ENCODE assay signal across 15 cellular contexts in genomic region chr11:94780432-94780831, GRCh38. TPM values are rescaled to one million over a fixed set of nuclear protein-coding genes. Genes with fewer than 3 reads are reported as not detected.
DNase-seq lines count a peak whose midpoint lies in the region; ATAC-seq, FAIRE-seq and TF ChIP-seq lines count a peak whose summit lies in the region.
"Had no signal": no experiment of that assay in that cellular context is flagged by ENCODE, and none has a peak within 500 bp of the region (broad histone marks: within the 10 kb centered on the region; RNA-seq: fewer than 3 reads in every experiment).

No MANE protein-coding gene starts in this region.

- peaks cover 12% of the 10 kb centered on the region for H4K20me1 ChIP-seq in K562 (replicated peaks; ENCODE audit: control insufficient read depth, insufficient read depth, low read length)

- H3K9me3 ChIP-seq in A673 (ENCODE audit: low read depth, low read length, poor library complexity, severe bottlenecking) (no peaks in the 10 kb centered on the region), K562 (replicated peaks; ENCODE audit: control insufficient read depth, insufficient read depth, low read depth, low read length) (no peaks in the 10 kb centered on the region), muscle layer of duodenum (ENCODE audit: control insufficient read depth in 1 of 2, low read length in 2 of 2) (no peaks in the 10 kb centered on the region)
- H3K9me3 ChIP-seq: adrenal gland had no signal

- no peaks in the 10 kb centered on the region for H3K36me3 ChIP-seq in A673 (ENCODE audit: insufficient read depth, low read length, poor library complexity, severe bottlenecking)
- H3K36me3 ChIP-seq in K562 (ENCODE audit: control insufficient read depth, insufficient read depth, low read length): no peaks in the 10 kb centered on the region
- H3K36me3 ChIP-seq in muscle layer of duodenum (ENCODE audit: control insufficient read depth in 1 of 2, insufficient read depth in 2 of 2, low read length in 2 of 2): peaks cover 0 to 5% of the 10 kb centered on the region in 2 donors
- H3K36me3 ChIP-seq: adrenal gland had no signal

- WGBS in K562 (ENCODE audit: insufficient coverage, low coverage, missing lambda C conversion rate): 2% methylated on average over 3 of the region's 3 CpGs

- TF ChIP-seq EP300 in K562 (IDR thresholded peaks at IDR 0.05; ENCODE audit: low read length): peak; percentile 13; the same call in 1 of the 2 replicates

- H3K4me2 ChIP-seq in K562 (ENCODE audit: insufficient read depth, low read length): peak overlapping the region; percentile 31

- TF ChIP-seq CTCF in A673 (conservative IDR thresholded peaks at IDR 0.05; ENCODE audit: low read depth, low read length): no peak
- no peak for TF ChIP-seq CTCF in K562 (IDR thresholded peaks at IDR 0.05 in 2 of 3, conservative IDR thresholded peaks at IDR 0.05 in 1 of 3; ENCODE audit: insufficient read depth in 2 of 3, low read depth in 1 of 3, low read length in 3 of 3)

- TF ChIP-seq RAD21 in K562 (CRISPR knock-in tag; conservative IDR thresholded peaks at IDR 0.05 in 1 of 2, IDR thresholded peaks at IDR 0.05 in 1 of 2): no peak

- no peak overlapping the region for H2AFZ ChIP-seq in K562 (ENCODE audit: low read depth, low read length)

- peak overlapping the region; percentile 0 for H3K4me3 ChIP-seq in A673 (ENCODE audit: low read depth, low read length, poor library complexity, severe bottlenecking)
- no peak overlapping the region for H3K4me3 ChIP-seq in K562
- H3K4me3 ChIP-seq in muscle layer of duodenum (ENCODE audit: low read depth in 1 of 2, low read length in 2 of 2): peak overlapping the region; percentile 6 to 31

- BruUV-seq in A673 (replicated peaks; lab: Mats Ljungman, UMichigan): no TSS peak
- BruUV-seq in K562 (replicated peaks; lab: Mats Ljungman, UMichigan): no TSS peak

- no peaks in the 10 kb centered on the region for H3K9me1 ChIP-seq in K562 (ENCODE audit: control insufficient read depth, insufficient read depth, low read length)

- in situ Hi-C loops in K562 (cut with MboI): no loop called here

- no peak for DNase-seq in A673 (ENCODE audit: low spot score)
- peak; percentile 39 for DNase-seq in EH (ENCODE audit: low read depth)
- no peak for DNase-seq in K562 (ENCODE audit: extremely low read depth in 1 of 4, low spot score in 3 of 4)
- no peak for DNase-seq in NCI-H2081 treated with DMSO at 0.1 percent for 48 hours (lab: John Stamatoyannopoulos, UW)
- DNase-seq in stimulated activated naive CD4-positive, alpha-beta T cell treated with Interleukin-2 at 50 U/mL for 16 hours (lab: John Stamatoyannopoulos, UW): no peak
- no peak for DNase-seq in stimulated activated CD8-positive, alpha-beta memory T cell treated with anti-CD3 and anti-CD28 coated beads, Interleukin-4, amount 100 ng/mL, for 48 hours
- DNase-seq: adrenal gland; COR-L47; effector CD4-positive, alpha-beta T cell; H7; Kasumi-1; RPMI8226; stimulated activated CD4-positive, alpha-beta T cell treated with anti-CD3 and anti-CD28 coated beads, Interleukin-1b, Interleukin-23, amount 100 ng/mL, for 48 hours had no signal

- H3K79me2 ChIP-seq in K562 (ENCODE audit: control insufficient read depth, insufficient read depth, low read length): peaks cover 96% of the 10 kb centered on the region

- TF ChIP-seq POLR2A in K562 (conservative IDR thresholded peaks at IDR 0.05): no peak

- CTCF ChIA-PET in A673 (lab: Charles Lee) (no interaction called here), K562 (lab: Yijun Ruan, JAX; ENCODE audit: low intra/inter-chr PET ratio) (no interaction called here)

- ATAC-seq in K562 (no peak), HG03378 (IDR thresholded peaks at IDR 0.05; ENCODE audit: unreplicated experiment) (no peak)

- H3K9ac ChIP-seq in K562 (ENCODE audit: insufficient read depth in 1 of 2, low read depth in 2 of 2, low read length in 2 of 2): no peak overlapping the region

- FAIRE-seq in K562 (lab: Jason Lieb, UNC): no peak

- no peaks in the 10 kb centered on the region for H3K27me3 ChIP-seq in A673 (replicated peaks; ENCODE audit: insufficient read depth, low read depth, low read length, poor library complexity)
- H3K27me3 ChIP-seq in K562 (ENCODE audit: control insufficient read depth in 2 of 2, insufficient read depth in 2 of 2, low read length in 2 of 2): no peaks in the 10 kb centered on the region
- H3K27me3 ChIP-seq in muscle layer of duodenum (ENCODE audit: low read depth, low read length): no peaks in the 10 kb centered on the region
- H3K27me3 ChIP-seq: adrenal gland had no signal

- intact Hi-C loops in A673 (cut with micrococcal nuclease; ENCODE audit: unreplicated experiment): no loop called here
- intact Hi-C loops in K562 (cut with micrococcal nuclease): no loop called here

- POLR2A ChIA-PET in A673 (lab: Charles Lee; ENCODE audit: low non-redundant PET) (no interaction called here), K562 (lab: Yijun Ruan, JAX) (interaction anchor here (0.7 to 1.0 kb wide), 2 partner anchors 12 to 14 kb away, joined by 4 read pairs; no protein-coding TSS in a partner anchor)

- H3K27ac ChIP-seq in A673 (ENCODE audit: low read depth, low read length, poor library complexity, severe bottlenecking): no peak overlapping the region
- H3K27ac ChIP-seq in K562 (ENCODE audit: extremely low read depth, low read depth, low read length): no peak overlapping the region
- H3K27ac ChIP-seq in muscle layer of duodenum (ENCODE audit: low read length): peak overlapping the region; percentile 57

- peaks cover 57% of the 10 kb centered on the region for H3K4me1 ChIP-seq in A673 (ENCODE audit: insufficient read depth, low read length, poor library complexity, severe bottlenecking)
- H3K4me1 ChIP-seq in K562 (replicated peaks in 1 of 2; ENCODE audit: control insufficient read depth in 2 of 2, insufficient read depth in 2 of 2, low read length in 2 of 2): peaks cover 0 to 20% of the 10 kb centered on the region in 2 experiments; a peak in 3 of 5 replicates
- H3K4me1 ChIP-seq in muscle layer of duodenum (ENCODE audit: control insufficient read depth in 1 of 2, insufficient read depth in 2 of 2, low read length in 2 of 2): peaks cover 9 to 45% of the 10 kb centered on the region in 2 donors

TF ChIP-seq in K562, 482 proteins besides CTCF, POLR2A, EP300 and RAD21 (continues in another document):
- TF ChIP-seq PHF20 (IDR thresholded peaks at IDR 0.05; ENCODE audit: partially characterized antibody) (no peak), ZNF444 (CRISPR knock-in tag; IDR thresholded peaks at IDR 0.05) (no peak), ZFP36 (IDR thresholded peaks at IDR 0.05; ENCODE audit: low read depth, low read length, partially characterized antibody) (no peak), POLR2AphosphoS2 (IDR thresholded peaks at IDR 0.05; ENCODE audit: low read length) (no peak), MEF2D (tag; conservative IDR thresholded peaks at IDR 0.05; ENCODE audit: low read depth) (0 out of 2 replicates have a peak, but pooled peaks have one; percentile 45), PBX2 (CRISPR knock-in tag; IDR thresholded peaks at IDR 0.05; ENCODE audit: low read depth) (no peak), PBX2 (tag; conservative IDR thresholded peaks at IDR 0.05; ENCODE audit: low read depth) (0 out of 2 replicates have a peak, but pooled peaks have one; percentile 37), TARDBP (IDR thresholded peaks at IDR 0.05) (no peak), ZNF561 (CRISPR knock-in tag; conservative IDR thresholded peaks at IDR 0.05) (no peak), TCF3 (CRISPR knock-in tag; IDR thresholded peaks at IDR 0.05) (no peak), MEF2A (IDR thresholded peaks at IDR 0.05; ENCODE audit: control insufficient read depth, low read depth, low read length) (no peak), TAL1 (IDR thresholded peaks at IDR 0.05) (peak; percentile 29; the same call in 1 of the 2 replicates)

RNA-seq across cellular contexts. Expression of gene AMOTL1, which starts 12.3 kb away (rescaled TPM):
- 67.8 and 68.5 TPM in 2 replicates for total RNA-seq in A673 (2021)
- total RNA-seq in K562 (2011; cell fraction: chromatin; rRNA removed; ENCODE audit: low replicate concordance): 33.3 and 42.6 TPM in 2 replicates
- total RNA-seq in K562 (2011; cell fraction: nucleolus; rRNA removed): 17.8 and 18.0 TPM in 2 replicates
- 26.3 and 39.2 TPM in 2 replicates for total RNA-seq in K562 (2011; cell fraction: nucleoplasm; rRNA removed)
- 20.9 and 22.1 TPM in 2 replicates for total RNA-seq in K562 (2014; rRNA removed)
- total RNA-seq in K562 (2014; rRNA removed; fragmentation: Illumina TruSeq; extraction: Trizol): 14.0 and 14.4 TPM in 2 replicates
- total RNA-seq in K562 (2015; rRNA removed; fragmentation: Illumina TruSeq; extraction: Trizol): 12.8 and 12.9 TPM in 2 replicates
- total RNA-seq in K562 (2021): 29.9 and 35.4 TPM in 2 replicates
- 2.5 and 16.7 TPM in 2 replicates for polyA plus RNA-seq in K562 (2011; rRNA removed)
- 2.0 and 12.2 TPM in 2 replicates for polyA plus RNA-seq in K562 (2011; cell fraction: cytosol; rRNA removed)
- 3.0 and 21.5 TPM in 2 replicates for polyA plus RNA-seq in K562 (2011; cell fraction: nucleus; rRNA removed)
- 17.9 and 23.2 TPM in 2 replicates for polyA plus RNA-seq in K562 (2012)
- polyA plus RNA-seq in K562 (2014; fragmentation: Illumina TruSeq; extraction: Trizol): 18.7 and 18.8 TPM in 2 replicates
- polyA plus RNA-seq in K562 (2014; fragmentation: Nextera tagmentation; extraction: Ambion mirVana): 1 to 10 TPM; 4.0 to 4.7 TPM
- 12.6 and 13.3 TPM in 2 replicates for polyA plus RNA-seq in K562 (2014; rRNA removed)
- polyA minus RNA-seq in K562 (2011; rRNA and poly(A)+ RNA removed): 5.5 and 37.5 TPM in 2 replicates
- polyA minus RNA-seq in K562 (2011; cell fraction: cytosol; rRNA and poly(A)+ RNA removed): 3.5 and 21.8 TPM in 2 replicates
- polyA minus RNA-seq in K562 (2011; cell fraction: nucleus; rRNA and poly(A)+ RNA removed): 3.9 and 17.8 TPM in 2 replicates
